Comparison of ENCODE assay signal across 30 cellular contexts in genomic region chr2:98091738-98092137, GRCh38. TPM values are rescaled to one million over a fixed set of nuclear protein-coding genes. Genes with fewer than 3 reads are reported as not detected.
DNase-seq lines count a peak whose midpoint lies in the region; ATAC-seq and TF ChIP-seq lines count a peak whose summit lies in the region.
"Had no signal": no experiment of that assay in that cellular context is flagged by ENCODE, and none has a peak within 500 bp of the region (broad histone marks: within the 10 kb centered on the region; RNA-seq: fewer than 3 reads in every experiment).

No MANE protein-coding gene starts in this region.

- DNase-seq in Right ventricle myocardium inferior (ENCODE audit: missing footprints) (peak; percentile 41), left ventricle myocardium inferior (no peak), NOMO-1 treated with dmso at 0.1 percent for 144 hours (lab: John Stamatoyannopoulos, UW; ENCODE audit: unreplicated experiment) (peak; percentile 83), WERI-Rb-1 (peak; percentile 20), OCI-M2 (lab: John Stamatoyannopoulos, UW; ENCODE audit: unreplicated experiment) (no peak)
- no peak for DNase-seq in activated CD8-positive, alpha-beta memory T cell treated with anti-CD3 and anti-CD28 coated beads, Interleukin-2, amount 50 U/mL, for 4 hours
- no peak for DNase-seq in stimulated activated naive CD4-positive, alpha-beta T cell treated with Interleukin-2 at 50 U/mL for 16 hours (lab: John Stamatoyannopoulos, UW)
- no peak for DNase-seq in activated effector memory CD4-positive, alpha-beta T cell treated with Interleukin-2 at 50 U/mL for 16 hours
- DNase-seq: activated CD4-positive, alpha-beta T cell treated with anti-CD3 and anti-CD28 coated beads for 36 hours; activated CD8-positive, alpha-beta T cell treated with anti-CD3 and anti-CD28 coated beads, Interleukin-2, amount 10 ng/mL, durations not matched to agents 7 days and 5 days; activated naive CD8-positive, alpha-beta T cell treated with anti-CD3 and anti-CD28 coated beads, Interleukin-2, amount 10 ng/mL, durations not matched to agents 7 days and 5 days; activated T-cell treated with anti-CD3 and anti-CD28 coated beads for 4 hours; caudate nucleus; CD8-positive, alpha-beta T cell; esophagus squamous epithelium; GM23248; hippocampal formation; mesenchymal stem cell; NCI-H1417; NCI-H2107; NCI-H774; sigmoid colon; stimulated activated CD4-positive, alpha-beta T cell treated with anti-CD3 and anti-CD28 coated beads, Interleukin-4, amount 100 ng/mL, for 4 hours; stimulated activated naive B cell treated with anti-CD40 and anti-IgM and Interleukin-4, amounts not matched to agents 10 μg/mL and 1 μg/mL and 100 μg/mL, for 72 hours had no signal

- peaks cover 9% of the 10 kb centered on the region for H3K27me3 ChIP-seq in left ventricle myocardium inferior (ENCODE audit: low read depth)
- H3K27me3 ChIP-seq in WERI-Rb-1 (ENCODE audit: insufficient read depth, low read depth, severe bottlenecking) = no peaks in the 10 kb centered on the region
- H3K27me3 ChIP-seq: sigmoid colon had no signal

- H3K4me3 ChIP-seq in left ventricle myocardium inferior (no peak overlapping the region), WERI-Rb-1 (ENCODE audit: low read depth, low read length) (no peak overlapping the region)
- H3K4me3 ChIP-seq: esophagus squamous epithelium, GM23248, prostate gland, sigmoid colon, SJSA1, suprapubic skin had no signal

- H3K9me3 ChIP-seq in left ventricle myocardium inferior (replicated peaks) (peaks cover 25% of the 10 kb centered on the region), WERI-Rb-1 (ENCODE audit: severe bottlenecking) (peaks cover 11% of the 10 kb centered on the region)
- H3K9me3 ChIP-seq: prostate gland, SJSA1, suprapubic skin had no signal

- TF ChIP-seq CTCF in left ventricle myocardium inferior (IDR thresholded peaks at IDR 0.05; ENCODE audit: borderline replicate concordance) (no peak), WERI-Rb-1 (IDR thresholded peaks at IDR 0.05; ENCODE audit: low read depth, low read length) (no peak)

- H3K36me3 ChIP-seq in left ventricle myocardium inferior = no peaks in the 10 kb centered on the region
- H3K36me3 ChIP-seq in WERI-Rb-1 = no peaks in the 10 kb centered on the region
- H3K36me3 ChIP-seq: esophagus squamous epithelium, prostate gland, sigmoid colon, SJSA1, suprapubic skin had no signal

- intact Hi-C loops in Right ventricle myocardium inferior (cut with DNase I) = no loop called here
- intact Hi-C loops in left ventricle myocardium inferior (cut with micrococcal nuclease) = no loop called here

- no peak for ATAC-seq in Right ventricle myocardium inferior
- ATAC-seq: activated CD4-positive, alpha-beta T cell treated with anti-CD3 and anti-CD28 coated beads for 36 hours; activated CD8-positive, alpha-beta T cell treated with anti-CD3 and anti-CD28 coated beads, Interleukin-2, amount 10 ng/mL, durations not matched to agents 7 days and 5 days; CD8-positive, alpha-beta T cell; stimulated activated naive B cell treated with anti-CD40 and anti-IgM and Interleukin-4, amounts not matched to agents 10 μg/mL and 1 μg/mL and 100 μg/mL, for 72 hours had no signal

- peaks cover 11% of the 10 kb centered on the region for H3K4me1 ChIP-seq in left ventricle myocardium inferior
- H3K4me1 ChIP-seq: prostate gland had no signal

- H3K27ac ChIP-seq in left ventricle myocardium inferior (replicated peaks) (no peak overlapping the region), WERI-Rb-1 (peak overlapping the region; percentile 10; the same call in 1 of the 2 replicates)
- H3K27ac ChIP-seq: 22Rv1, esophagus squamous epithelium, GM23248, prostate gland, sigmoid colon, SJSA1, suprapubic skin had no signal

RNA-seq across cellular contexts. Expression of gene VWA3B, which starts 4.8 kb away (rescaled TPM):
- total RNA-seq in Right ventricle myocardium inferior (0.38 TPM), left ventricle myocardium inferior (0.52 TPM)
- total RNA-seq: activated CD4-positive, alpha-beta T cell treated with anti-CD3 and anti-CD28 coated beads for 36 hours; activated CD8-positive, alpha-beta T cell treated with anti-CD3 and anti-CD28 coated beads, Interleukin-2, amount 10 ng/mL, durations not matched to agents 7 days and 5 days; activated naive CD8-positive, alpha-beta T cell treated with anti-CD3 and anti-CD28 coated beads, Interleukin-2, amount 10 ng/mL, durations not matched to agents 7 days and 5 days; astrocyte; CD8-positive, alpha-beta T cell; esophagus squamous epithelium; GM23248; myocyte; SJSA1; suprapubic skin had no signal

Comparison
In these comparisons a context has a peak if more than half of its experiments do, and no peak if none do; other contexts are left out.
1. DNase-seq: peak in Right ventricle myocardium inferior (single experiment), NOMO-1 treated with dmso at 0.1 percent for 144 hours (single experiment) and WERI-Rb-1 (single experiment); none in left ventricle myocardium inferior (single experiment), activated CD8-positive, alpha-beta memory T cell treated with anti-CD3 and anti-CD28 coated beads, Interleukin-2, amount 50 U/mL, for 4 hours (single experiment), OCI-M2 (single experiment), stimulated activated naive CD4-positive, alpha-beta T cell treated with Interleukin-2 at 50 U/mL for 16 hours (single experiment) and activated effector memory CD4-positive, alpha-beta T cell treated with Interleukin-2 at 50 U/mL for 16 hours (single experiment).